Comparison of ENCODE assay signal across 9 cellular contexts in the genomic region with DNA sequence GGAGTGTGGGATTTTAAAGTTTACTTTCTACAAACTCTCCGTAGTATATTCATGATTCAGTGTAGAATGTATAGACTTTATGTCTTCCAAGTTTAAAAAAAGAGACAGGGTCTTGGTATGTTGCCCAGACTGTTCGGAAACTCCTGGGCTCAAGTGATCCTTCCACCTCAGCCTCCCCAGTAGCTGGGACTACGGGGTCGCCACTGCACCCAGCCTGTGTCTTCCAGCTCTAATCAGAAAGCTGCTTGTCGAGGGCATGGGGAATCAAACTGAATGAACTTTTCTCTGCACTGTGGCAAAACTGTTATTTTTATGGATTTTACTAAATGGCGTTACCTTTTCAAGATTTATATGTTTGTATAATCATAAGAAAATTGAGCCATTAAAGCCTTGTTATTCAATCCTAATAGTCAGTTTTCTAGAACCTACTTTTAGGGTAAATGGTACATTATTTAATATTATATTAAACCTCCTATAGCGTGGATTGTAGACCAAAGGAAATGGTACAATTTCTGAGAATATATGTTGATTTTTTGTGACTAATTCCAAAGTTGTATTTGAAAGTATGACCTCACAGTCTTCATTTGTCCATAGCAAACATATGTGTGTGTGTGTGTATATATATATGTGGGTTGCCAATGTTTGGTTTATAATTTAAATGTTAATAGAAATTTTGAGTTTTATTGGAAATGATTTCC. TPM values are rescaled to one million over a fixed set of nuclear protein-coding genes. Genes with fewer than 3 reads are reported as not detected.
A peak's percentile ranks its signal among the peaks of the same experiment; 100 is the strongest.
DNase-seq lines count a peak whose midpoint lies in the region; ATAC-seq and TF ChIP-seq lines count a peak whose summit lies in the region.
"Had no signal": no experiment of that assay in that cellular context is flagged by ENCODE, and none has a peak within 500 bp of the region (broad histone marks: within the 10 kb centered on the region; RNA-seq: fewer than 3 reads in every experiment).

No MANE protein-coding gene starts in this region.

- no peak for ATAC-seq in heart left ventricle
- no peak for ATAC-seq in lung (ENCODE audit: insufficient read depth, low FRiP score)
- no peak for ATAC-seq in GM18868 (IDR thresholded peaks at IDR 0.05; ENCODE audit: unreplicated experiment)
- ATAC-seq in HG03571 (IDR thresholded peaks at IDR 0.05; ENCODE audit: unreplicated experiment), result no peak

- H3K27ac ChIP-seq in heart left ventricle (peak overlapping the region in 9 of 12 donors; percentile 80 to 97 (median 94)), lung (ENCODE audit: low read depth in 1 of 2, low read length in 1 of 2) (peak overlapping the region in 1 of 2 donors; percentile 96), uterus (peak overlapping the region; percentile 81 to 96)

- intact Hi-C loops in heart left ventricle (cut with DNase I), result loop anchor here in 8 of 10 donors (2.0 to 10.0 kb wide), 5 partner anchors 65 to 352 kb away; a partner anchor contains a TSS
- intact Hi-C loops in cardiac septum (cut with DNase I), result loop anchor here (1.0 to 10.0 kb wide), 4 partner anchors 65 to 328 kb away; a partner anchor contains a TSS
- intact Hi-C loops in uterus (cut with DNase I; ENCODE audit: low total_unique reads), result no loop called here

- TF ChIP-seq CTCF in heart left ventricle (IDR thresholded peaks at IDR 0.05) (no peak), astrocyte of the spinal cord (IDR thresholded peaks at IDR 0.05; ENCODE audit: low read depth, low read length) (no peak), lung (IDR thresholded peaks at IDR 0.05; ENCODE audit: control extremely low read depth, extremely low read depth) (no peak), uterus (IDR thresholded peaks at IDR 0.05) (no peak)

- H3K4me3 ChIP-seq in heart left ventricle, result peak overlapping the region; percentile 64 to 94 (median 76)
- peak overlapping the region; percentile 80 for H3K4me3 ChIP-seq in astrocyte of the spinal cord (ENCODE audit: low read depth, low read length)
- H3K4me3 ChIP-seq in lung, result peak overlapping the region; percentile 89
- peak overlapping the region; percentile 45 to 91 for H3K4me3 ChIP-seq in uterus

- TF ChIP-seq POLR2A in heart left ventricle (IDR thresholded peaks at IDR 0.05) (no peak), uterus (IDR thresholded peaks at IDR 0.05) (no peak)

- peaks cover 0 to 3% (median 0%) of the 10 kb centered on the region in 9 donors for H3K36me3 ChIP-seq in heart left ventricle
- H3K36me3 ChIP-seq in lung (ENCODE audit: control insufficient read depth in 2 of 2, insufficient read depth in 2 of 2, low read length in 2 of 2), result no peaks in the 10 kb centered on the region
- no peaks in the 10 kb centered on the region for H3K36me3 ChIP-seq in uterus

- H3K9me3 ChIP-seq in heart left ventricle (no peaks in the 10 kb centered on the region), lung (ENCODE audit: control insufficient read depth in 2 of 2, insufficient read depth in 1 of 2, low read length in 1 of 2) (no peaks in the 10 kb centered on the region), uterus (no peaks in the 10 kb centered on the region)

- DNase-seq in heart left ventricle, result no peak
- DNase-seq in cardiac septum (ENCODE audit: low spot score), result no peak
- no peak for DNase-seq in astrocyte of the spinal cord (ENCODE audit: low read depth, low spot score)
- no peak for DNase-seq in lung (ENCODE audit: low spot score)
- DNase-seq in uterus, result no peak
- DNase-seq in glomerular visceral epithelial cell (ENCODE audit: extremely low spot score), result no peak
- DNase-seq: activated CD4-positive, alpha-beta T cell treated with anti-CD3 and anti-CD28 coated beads for 1 hour had no signal

- H3K4me1 ChIP-seq in heart left ventricle (peaks cover 6 to 38% (median 27%) of the 10 kb centered on the region in 12 donors), lung (ENCODE audit: control insufficient read depth in 2 of 2, insufficient read depth in 2 of 2, low read length in 2 of 2) (no peaks in the 10 kb centered on the region), uterus (peaks cover 0 to 5% of the 10 kb centered on the region in 2 donors)

- 26 to 38% (median 31%) methylated on average over 7 of the region's 7 CpGs for WGBS in heart left ventricle, 4 donors
- 38 to 48% methylated on average over 7 of the region's 7 CpGs for WGBS in lung, 2 donors

- in situ Hi-C loops in astrocyte of the spinal cord (cut with HindIII; ENCODE audit: low sequenced_read_pairs), result no loop called here

- H3K27me3 ChIP-seq in heart left ventricle (no peaks in the 10 kb centered on the region), lung (ENCODE audit: control insufficient read depth, insufficient read depth) (no peaks in the 10 kb centered on the region), uterus (no peaks in the 10 kb centered on the region)

RNA-seq across cellular contexts. Expression of a gene that starts 1.1 kb away (rescaled TPM):
- total RNA-seq in heart left ventricle, result 10 to 100 TPM in 1 of 9 donors, 1 to 10 TPM in 8; 5.8 to 14.1 (median 7.8) TPM
- polyA plus RNA-seq in heart left ventricle, result 1 to 10 TPM; 4.4 to 6.3 TPM
- total RNA-seq in cardiac septum, result 7.5 TPM
- 10 to 100 TPM in 1 of 2 donors, 1 to 10 TPM in 1; 8.0 to 15.2 TPM for total RNA-seq in lung
- 10 to 100 TPM in 1 of 2 donors, 1 to 10 TPM in 1; 9.5 to 13.7 TPM for polyA plus RNA-seq in lung
- total RNA-seq in uterus, result 10 to 100 TPM in 2 of 4 donors, 1 to 10 TPM in 2; 8.5 to 26.6 (median 11.7) TPM

RNA-seq across cellular contexts. Expression of a gene that starts 7.4 kb away (rescaled TPM):
- total RNA-seq in heart left ventricle, result 10 to 100 TPM; 38.2 to 50.7 (median 41.3) TPM
- polyA plus RNA-seq in heart left ventricle, result 10 to 100 TPM; 69.9 to 77.2 TPM
- total RNA-seq in cardiac septum, result 48.6 TPM
- total RNA-seq in lung, result 10 to 100 TPM; 46.1 to 75.1 TPM
- polyA plus RNA-seq in lung, result 10 to 100 TPM; 53.7 to 58.9 TPM
- 10 to 100 TPM; 56.9 to 99.9 (median 71.7) TPM for total RNA-seq in uterus

RNA-seq across cellular contexts. Expression of a gene that starts 23.4 kb away (rescaled TPM):
- total RNA-seq in heart left ventricle, result 1 to 10 TPM in 3 of 9 donors, under 1 TPM in 4, not detected in 2; 0.62 to 4.1 (median 0.87) TPM
- under 1 TPM; 0.19 to 0.46 TPM for polyA plus RNA-seq in heart left ventricle
- total RNA-seq in cardiac septum, result 2.8 TPM
- 10 to 100 TPM; 34.2 to 64.5 TPM for total RNA-seq in lung
- polyA plus RNA-seq in lung, result 100 to 1,000 TPM in 1 of 2 donors, 10 to 100 TPM in 1; 38.7 to 118 TPM
- total RNA-seq in uterus, result 1 to 10 TPM in 1 of 4 donors, under 1 TPM in 1, not detected in 2; 0.26 to 1.3 TPM
